ENCODE assay signal across 8 cellular contexts in the genomic region with DNA sequence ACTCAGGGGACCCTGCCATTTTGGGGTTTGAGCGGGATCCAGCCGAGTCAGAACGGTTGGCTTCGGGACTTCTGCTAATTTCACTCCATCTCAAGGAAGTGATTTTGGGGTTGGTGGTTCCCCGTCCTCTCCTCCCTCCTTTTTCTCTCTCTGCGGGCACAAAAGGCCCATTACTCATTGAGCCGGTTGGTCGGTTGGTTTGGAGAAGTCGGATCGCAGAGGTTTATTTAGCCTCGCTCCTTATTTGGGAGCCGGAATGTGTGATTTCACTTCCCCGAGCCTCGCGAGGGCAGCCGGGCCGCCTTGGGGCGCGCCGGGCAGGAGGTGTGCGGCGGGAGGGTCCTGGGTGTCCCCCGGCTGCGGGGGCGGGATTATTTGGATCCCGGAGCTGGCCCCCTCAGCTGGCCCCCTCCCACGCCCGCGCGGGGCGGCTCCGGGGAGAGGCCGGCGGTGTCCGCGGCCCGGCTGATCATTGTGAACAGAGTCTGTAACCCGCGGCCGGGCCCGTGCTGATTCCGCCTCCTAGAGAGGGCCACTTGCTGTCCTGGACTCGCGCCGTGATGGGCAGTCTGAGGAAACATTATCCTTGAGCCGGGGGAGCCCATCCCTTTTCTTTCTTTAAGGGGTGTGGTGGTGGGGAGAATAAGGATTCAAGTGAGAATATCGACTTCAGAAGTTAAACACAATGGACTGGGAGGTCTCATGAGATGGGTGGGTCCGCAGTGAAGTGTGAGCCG. TPM values are rescaled to one million over a fixed set of nuclear protein-coding genes. Genes with fewer than 3 reads are reported as not detected.
DNase-seq lines count a peak whose midpoint lies in the region; ATAC-seq and TF ChIP-seq lines count a peak whose summit lies in the region.

No MANE protein-coding gene starts in this region.

- no peaks in the 10 kb centered on the region for H3K36me3 ChIP-seq in left ventricle myocardium inferior

- no peaks in the 10 kb centered on the region for H3K9me3 ChIP-seq in left ventricle myocardium inferior (replicated peaks)

- DNase-seq in NCI-H1417 (lab: John Stamatoyannopoulos, UW) (peak; percentile 42 to 67 (median 60)), NCI-H1417 treated with DMSO at 0.1 percent for 48 hours (lab: John Stamatoyannopoulos, UW) (no peak), SIG-M5 (lab: John Stamatoyannopoulos, UW) (peak; percentile 87), amniotic stem cell (lab: John Stamatoyannopoulos, UW) (peak; percentile 48), left ventricle myocardium inferior (peak; percentile 61), renal cortical epithelial cell (ENCODE audit: low read depth) (peak; percentile 75)

- H3K4me3 ChIP-seq in left ventricle myocardium inferior, result peak overlapping the region; percentile 85

- peak overlapping the region; percentile 97 for H3K27ac ChIP-seq in left ventricle myocardium inferior (replicated peaks)

- no peaks in the 10 kb centered on the region for H3K27me3 ChIP-seq in left ventricle myocardium inferior (ENCODE audit: low read depth)

- ATAC-seq in HG03045 (IDR thresholded peaks at IDR 0.05; ENCODE audit: unreplicated experiment) (peak; percentile 19), GM21526 (IDR thresholded peaks at IDR 0.05; ENCODE audit: low FRiP score, unreplicated experiment) (no peak)

- intact Hi-C loops in left ventricle myocardium inferior (cut with micrococcal nuclease), result no loop called here

- no peak for TF ChIP-seq CTCF in left ventricle myocardium inferior (IDR thresholded peaks at IDR 0.05; ENCODE audit: borderline replicate concordance)

- H3K4me1 ChIP-seq in left ventricle myocardium inferior, result peaks cover 69% of the 10 kb centered on the region

RNA-seq across cellular contexts. Expression of gene MAPKAPK2, which starts 1.2 kb away (rescaled TPM):
- 215 TPM for total RNA-seq in left ventricle myocardium inferior
- total RNA-seq in renal cortical epithelial cell, result 35.3 and 85.1 TPM in 2 replicates

RNA-seq across cellular contexts. Expression of gene DYRK3, which starts 50.6 kb away (rescaled TPM):
- 26.6 TPM for total RNA-seq in left ventricle myocardium inferior
- total RNA-seq in renal cortical epithelial cell, result 13.5 and 15.6 TPM in 2 replicates
